16 cellular contexts compared by ENCODE assay signal in the genomic region with DNA sequence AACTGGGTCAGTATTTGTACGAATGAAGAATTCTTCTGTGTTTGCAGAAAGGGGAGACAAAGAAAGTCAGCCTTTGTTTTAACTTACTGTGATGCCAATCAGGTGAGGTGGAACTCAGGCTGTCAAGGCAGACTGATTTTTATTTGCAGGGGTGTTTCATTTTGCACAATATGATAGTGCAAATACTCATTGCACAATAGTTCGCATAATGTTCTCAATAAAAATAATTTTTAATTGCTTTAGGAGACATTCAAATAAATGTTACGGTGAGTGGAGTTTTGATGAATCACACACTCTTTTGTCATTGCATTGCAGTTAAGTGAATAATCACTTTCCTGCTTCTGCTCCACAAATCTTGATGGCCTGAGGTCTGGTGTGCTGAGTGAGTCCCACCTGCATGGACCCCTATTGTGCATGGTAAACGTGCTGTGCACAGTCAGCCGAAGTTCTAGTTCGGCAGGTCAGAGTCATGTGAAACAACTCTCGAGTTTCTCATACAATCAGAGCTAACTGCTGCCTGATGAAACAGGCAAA.
DNase-seq lines count a peak whose midpoint lies in the region; ATAC-seq, FAIRE-seq and TF ChIP-seq lines count a peak whose summit lies in the region.
"Had no signal": no experiment of that assay in that cellular context is flagged by ENCODE, and none has a peak within 500 bp of the region (broad histone marks: within the 10 kb centered on the region; RNA-seq: fewer than 3 reads in every experiment).

No MANE protein-coding gene starts in this region.

- TF ChIP-seq EP300 in K562 (IDR thresholded peaks at IDR 0.05; ENCODE audit: low read length): no peak

- DNase-seq in AG10803 (ENCODE audit: low read depth) (peak; percentile 9), HT1080 (ENCODE audit: low read depth) (peak; percentile 62), K562 (ENCODE audit: extremely low read depth in 1 of 4, low spot score in 3 of 4) (no peak), kidney epithelial cell (ENCODE audit: low read depth) (peak; percentile 81), dedifferentiated amniotic fluid mesenchymal stem cell (ENCODE audit: extremely low spot score) (no peak), HAP-1 (ENCODE audit: low spot score in 2 of 2) (no peak), left colon (no peak), substantia nigra (lab: John Stamatoyannopoulos, UW) (no peak)
- DNase-seq: activated CD4-positive, alpha-beta T cell treated with anti-CD3 and anti-CD28 coated beads for 4 hours; activated T-cell treated with anti-CD3 and anti-CD28 coated beads for 4 hours; DMS79 treated with DMSO at 0.1 percent for 48 hours; effector memory CD8-positive, alpha-beta T cell; H7; sigmoid colon had no signal

- TF ChIP-seq RAD21 in K562 (CRISPR knock-in tag; conservative IDR thresholded peaks at IDR 0.05 in 1 of 2, IDR thresholded peaks at IDR 0.05 in 1 of 2): no peak

- H3K27ac ChIP-seq in K562 (ENCODE audit: extremely low read depth, low read depth, low read length) (no peak overlapping the region), substantia nigra (ENCODE audit: low read depth, low read length, poor library complexity, severe bottlenecking) (no peak overlapping the region)
- H3K27ac ChIP-seq: sigmoid colon had no signal

- H3K4me2 ChIP-seq in K562 (ENCODE audit: insufficient read depth, low read length): no peak overlapping the region

- no TSS peak for BruUV-seq in K562 (replicated peaks; lab: Mats Ljungman, UMichigan)

- H3K4me1 ChIP-seq in K562 (replicated peaks in 1 of 2; ENCODE audit: control insufficient read depth in 2 of 2, insufficient read depth in 2 of 2, low read length in 2 of 2) (no peaks in the 10 kb centered on the region), HAP-1 (no peaks in the 10 kb centered on the region)

- in situ Hi-C loops in K562 (cut with MboI) (loop anchor here (25.0 kb wide), 1 partner anchor 546 kb away; no protein-coding TSS in a partner anchor), HAP-1 (cut with MboI; ENCODE audit: low sequenced_read_pairs) (no loop called here)

- no peaks in the 10 kb centered on the region for H4K20me1 ChIP-seq in K562 (replicated peaks; ENCODE audit: control insufficient read depth, insufficient read depth, low read length)

- POLR2A ChIA-PET in K562 (lab: Yijun Ruan, JAX): no interaction called here

- intact Hi-C loops in K562 (cut with micrococcal nuclease): no loop called here
- intact Hi-C loops in left colon (cut with DNase I, micrococcal nuclease): no loop called here

- H3K9ac ChIP-seq in K562 (ENCODE audit: insufficient read depth in 1 of 2, low read depth in 2 of 2, low read length in 2 of 2): no peak overlapping the region

- H2AFZ ChIP-seq in K562 (ENCODE audit: low read depth, low read length): no peak overlapping the region

- ATAC-seq in K562: no peak
- no peak for ATAC-seq in left colon
- ATAC-seq: activated naive CD4-positive, alpha-beta T cell treated with anti-CD3 and anti-CD28 coated beads, Interleukin-2, amount 50 U/mL, for 72 hours; effector memory CD8-positive, alpha-beta T cell; Right ventricle myocardium inferior had no signal

- no peaks in the 10 kb centered on the region for H3K79me2 ChIP-seq in K562 (ENCODE audit: control insufficient read depth, insufficient read depth, low read length)

- no peak for FAIRE-seq in K562 (lab: Jason Lieb, UNC)

- WGBS in K562 (ENCODE audit: insufficient coverage, low coverage, missing lambda C conversion rate): under 1% methylated on average over 7 of the region's 7 CpGs

- no peak for TF ChIP-seq CTCF in AG10803 (conservative IDR thresholded peaks at IDR 0.05; ENCODE audit: low read length)
- TF ChIP-seq CTCF in K562 (IDR thresholded peaks at IDR 0.05 in 2 of 3, conservative IDR thresholded peaks at IDR 0.05 in 1 of 3; ENCODE audit: insufficient read depth in 2 of 3, low read depth in 1 of 3, low read length in 3 of 3): no peak
- no peak for TF ChIP-seq CTCF in kidney epithelial cell (IDR thresholded peaks at IDR 0.05; ENCODE audit: insufficient read depth, low read length, poor library complexity, severe bottlenecking)

- H3K36me3 ChIP-seq in K562 (ENCODE audit: control insufficient read depth, insufficient read depth, low read length): no peaks in the 10 kb centered on the region
- no peaks in the 10 kb centered on the region for H3K36me3 ChIP-seq in kidney epithelial cell (ENCODE audit: control insufficient read depth, insufficient read depth, low read length)
- H3K36me3 ChIP-seq in HAP-1 (replicated peaks): no peaks in the 10 kb centered on the region
- H3K36me3 ChIP-seq: sigmoid colon had no signal

- CTCF ChIA-PET in K562 (lab: Yijun Ruan, JAX; ENCODE audit: low intra/inter-chr PET ratio): no interaction called here

- H3K4me3 ChIP-seq in AG10803 (ENCODE audit: low read length) (no peak overlapping the region), K562 (no peak overlapping the region), kidney epithelial cell (ENCODE audit: low read depth, low read length) (no peak overlapping the region), HAP-1 (no peak overlapping the region)
- H3K4me3 ChIP-seq: sigmoid colon had no signal

- no peaks in the 10 kb centered on the region for H3K9me1 ChIP-seq in K562 (ENCODE audit: control insufficient read depth, insufficient read depth, low read length)

- H3K9me3 ChIP-seq in K562 (replicated peaks; ENCODE audit: control insufficient read depth, insufficient read depth, low read depth, low read length) (no peaks in the 10 kb centered on the region), HAP-1 (no peaks in the 10 kb centered on the region)
- H3K9me3 ChIP-seq: sigmoid colon had no signal

- H3K27me3 ChIP-seq in K562 (ENCODE audit: control insufficient read depth in 2 of 2, insufficient read depth in 2 of 2, low read length in 2 of 2) (no peaks in the 10 kb centered on the region), kidney epithelial cell (ENCODE audit: control insufficient read depth, insufficient read depth, low read length) (no peaks in the 10 kb centered on the region), HAP-1 (ENCODE audit: low read depth) (no peaks in the 10 kb centered on the region)
- H3K27me3 ChIP-seq: sigmoid colon had no signal

- no peak for TF ChIP-seq POLR2A in K562 (conservative IDR thresholded peaks at IDR 0.05)

TF ChIP-seq in K562, 482 proteins besides CTCF, POLR2A, EP300 and RAD21:
- TF ChIP-seq ARID1B (IDR thresholded peaks at IDR 0.05) (no peak), CEBPB (tag; IDR thresholded peaks at IDR 0.05) (0 out of 2 replicates have a peak, but pooled peaks have one; percentile 8), CEBPG (CRISPR knock-in tag; IDR thresholded peaks at IDR 0.05) (no peak), CEBPG (tag; conservative IDR thresholded peaks at IDR 0.05 in 1 of 2, IDR thresholded peaks at IDR 0.05 in 1 of 2) (peak in 1 of 2 experiments; percentile 67; a peak in 2 of 4 replicates)
TF ChIP-seq in K562: peak in this region for 2.

Comparison
In these comparisons a context has a peak if more than half of its experiments do, and no peak if none do; other contexts are left out.
1. DNase-seq: peak in AG10803 (single experiment), HT1080 (single experiment) and kidney epithelial cell (single experiment); none in K562 (0 of 4), dedifferentiated amniotic fluid mesenchymal stem cell (single experiment), HAP-1 (0 of 2), left colon (0 of 2) and substantia nigra (0 of 49).